Comparison of ENCODE assay signal across 21 cellular contexts in genomic region chr22:44188986-44189630, GRCh38. TPM values are rescaled to one million over a fixed set of nuclear protein-coding genes. Genes with fewer than 3 reads are reported as not detected.
"Had no signal": no experiment of that assay in that cellular context is flagged by ENCODE, and none has a peak within 500 bp of the region (broad histone marks: within the 10 kb centered on the region; RNA-seq: fewer than 3 reads in every experiment).

No MANE protein-coding gene starts in this region.

- H3K9me3 ChIP-seq: neutrophil, transverse colon had no signal

- H2AFZ ChIP-seq: parathyroid adenoma had no signal

- H3K27me3 Mint-ChIP-seq: activated CD4-positive, alpha-beta T cell treated with anti-CD3 and anti-CD28 coated beads, Interleukin-2, amount 10 ng/mL, durations not matched to agents 24 days and 14 days; naive thymus-derived CD8-positive, alpha-beta T cell had no signal

- H3K27ac ChIP-seq: epithelial cell of prostate, neutrophil, parathyroid adenoma, skin epidermis, transverse colon had no signal

- H3K4me3 Mint-ChIP-seq: activated CD4-positive, alpha-beta T cell treated with anti-CD3 and anti-CD28 coated beads, Interleukin-2, amount 10 ng/mL, durations not matched to agents 24 days and 14 days; immature natural killer cell; naive thymus-derived CD8-positive, alpha-beta T cell; T-helper 1 cell treated with Interleukin-12 subunit alpha and Interleukin-12 subunit beta and Interleukin-4 antibody, amounts not matched to agents 30 μg/mL and 1 μg/mL, for 36 hours; WTC11 had no signal

- H3K36me3 Mint-ChIP-seq: WTC11 had no signal

- H3K4me3 ChIP-seq: skin epidermis, transverse colon had no signal

- H3K9me3 Mint-ChIP-seq: activated CD4-positive, alpha-beta T cell treated with anti-CD3 and anti-CD28 coated beads, Interleukin-2, amount 10 ng/mL, durations not matched to agents 24 days and 14 days; naive thymus-derived CD8-positive, alpha-beta T cell; T-helper 1 cell treated with Interleukin-12 subunit alpha and Interleukin-12 subunit beta and Interleukin-4 antibody, amounts not matched to agents 30 μg/mL and 1 μg/mL, for 36 hours had no signal

- DNase-seq: activated CD4-positive, alpha-beta T cell treated with anti-CD3 and anti-CD28 coated beads, Interleukin-2, amount 10 ng/mL, durations not matched to agents 24 days and 14 days; activated CD8-positive, alpha-beta memory T cell treated with anti-CD3 and anti-CD28 coated beads for 24 hours; activated naive CD4-positive, alpha-beta T cell; dermis blood vessel endothelial cell; foreskin melanocyte; immature natural killer cell; left cardiac atrium; retina; stimulated activated CD4-positive, alpha-beta T cell treated with anti-CD3 and anti-CD28 coated beads, Interleukin-4, amount 100 ng/mL, for 4 hours; stimulated activated CD8-positive, alpha-beta memory T cell treated with anti-CD3 and anti-CD28 coated beads, Interleukin-4, amount 100 ng/mL, for 48 hours; stimulated activated naive CD8-positive, alpha-beta T cell treated with anti-CD3 and anti-CD28 coated beads, Interleukin-15, Interleukin-2, amounts not matched to agents 100 U/mL and 50 U/mL, for 24 hours; transverse colon had no signal

- H3K36me3 ChIP-seq: transverse colon had no signal

- H3K27ac Mint-ChIP-seq: activated CD4-positive, alpha-beta T cell treated with anti-CD3 and anti-CD28 coated beads, Interleukin-2, amount 10 ng/mL, durations not matched to agents 24 days and 14 days; immature natural killer cell; T-helper 1 cell treated with Interleukin-12 subunit alpha and Interleukin-12 subunit beta and Interleukin-4 antibody, amounts not matched to agents 30 μg/mL and 1 μg/mL, for 36 hours; WTC11 had no signal

- ATAC-seq: left cardiac atrium; naive thymus-derived CD8-positive, alpha-beta T cell; stimulated activated naive CD8-positive, alpha-beta T cell treated with anti-CD3 and anti-CD28 coated beads, Interleukin-15, Interleukin-2, amounts not matched to agents 100 U/mL and 50 U/mL, for 24 hours; WTC11 had no signal

- H3K79me2 ChIP-seq: parathyroid adenoma had no signal

- H3K27me3 ChIP-seq: neutrophil, transverse colon had no signal

- H3K4me1 ChIP-seq: parathyroid adenoma had no signal

RNA-seq across cellular contexts. Expression of gene PARVG, which starts 8.4 kb away (rescaled TPM):
- total RNA-seq: fibroblast of lung, lung microvascular endothelial cell had no signal
- polyA plus RNA-seq: fibroblast of lung had no signal
